8 cellular contexts compared by ENCODE assay signal in the genomic region with DNA sequence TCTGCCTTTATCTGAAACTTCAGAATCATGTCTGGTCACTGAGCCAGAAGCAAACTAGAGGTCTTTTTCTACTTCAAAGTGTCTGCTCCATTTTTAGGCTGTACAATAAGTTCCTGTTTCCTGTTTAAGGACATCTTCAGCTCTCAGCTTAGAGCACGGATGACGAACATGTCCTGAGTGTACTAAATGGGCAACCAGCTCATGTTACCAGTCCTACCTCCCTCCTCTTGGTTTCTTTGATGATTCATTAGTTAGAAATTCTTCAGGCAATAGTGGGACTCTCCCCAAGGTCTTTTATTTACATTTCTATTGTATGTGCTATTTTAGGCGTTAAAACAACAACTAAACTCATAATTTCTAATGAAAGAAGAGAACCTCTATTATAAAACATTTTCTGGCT. TPM values are rescaled to one million over a fixed set of nuclear protein-coding genes. Genes with fewer than 3 reads are reported as not detected.
DNase-seq lines count a peak whose midpoint lies in the region; ATAC-seq and TF ChIP-seq lines count a peak whose summit lies in the region.

No MANE protein-coding gene starts in this region.

- H3K18ac ChIP-seq in trophoblast cell (ENCODE audit: low read length) = no peak overlapping the region

- H3K9me3 ChIP-seq in trophoblast cell (ENCODE audit: insufficient read depth, low read depth, low read length) = no peaks in the 10 kb centered on the region
- H3K9me3 ChIP-seq in CD4-positive, alpha-beta T cell (ENCODE audit: control insufficient read depth, low read length) = no peaks in the 10 kb centered on the region

- no peaks in the 10 kb centered on the region for H3K79me2 ChIP-seq in trophoblast cell (ENCODE audit: control insufficient read depth, insufficient read depth, low read length, poor library complexity)

- peaks cover 19% of the 10 kb centered on the region for H3K4me1 Mint-ChIP-seq in chondrocyte (ENCODE audit: low read depth)
- no peaks in the 10 kb centered on the region for H3K4me1 Mint-ChIP-seq in CD4-positive, alpha-beta T cell (ENCODE audit: low read depth)

- no peak for ATAC-seq in CD4-positive, alpha-beta T cell (ENCODE audit: poor library complexity)

- no peak overlapping the region for H3K4ac ChIP-seq in trophoblast cell (ENCODE audit: low read depth, low read length)

- H3K27ac Mint-ChIP-seq in chondrocyte (ENCODE audit: unreplicated experiment) = peak overlapping the region; percentile 89
- H3K27ac Mint-ChIP-seq in CD4-positive, alpha-beta T cell = no peak overlapping the region

- no peak overlapping the region for H4K91ac ChIP-seq in trophoblast cell (ENCODE audit: low read depth, low read length)

- no peak overlapping the region for H3K27ac ChIP-seq in trophoblast cell (ENCODE audit: low read depth, low read length)
- no peak overlapping the region for H3K27ac ChIP-seq in CD4-positive, alpha-beta T cell (ENCODE audit: low read depth, low read length)

- no CpG with 5 or more reads among the region's 3 CpGs for WGBS in trophoblast cell (ENCODE audit: extremely low coverage, insufficient coverage, insufficient read length)

- H3K79me1 ChIP-seq in trophoblast cell (ENCODE audit: low read length) = no peaks in the 10 kb centered on the region

- H3K9me3 Mint-ChIP-seq in chondrocyte (ENCODE audit: low read depth) = peaks cover 22% of the 10 kb centered on the region
- no peaks in the 10 kb centered on the region for H3K9me3 Mint-ChIP-seq in CD4-positive, alpha-beta T cell

- H4K12ac ChIP-seq in trophoblast cell (ENCODE audit: low read depth, low read length) = no peak overlapping the region

- H3K14ac ChIP-seq in trophoblast cell (ENCODE audit: low read length) = no peak overlapping the region

- H3K4me2 ChIP-seq in trophoblast cell (ENCODE audit: low read length) = no peak overlapping the region

- no peak overlapping the region for H2BK120ac ChIP-seq in trophoblast cell (ENCODE audit: insufficient read depth, low read length, poor library complexity)

- POLR2A ChIA-PET in CD4-positive, alpha-beta T cell (lab: Charles Lee) = no interaction called here

- no peak overlapping the region for H2AK5ac ChIP-seq in trophoblast cell (ENCODE audit: low read length)

- H2AFZ ChIP-seq in trophoblast cell (ENCODE audit: insufficient read depth, low read length, poor library complexity) = no peak overlapping the region

- H3K23ac ChIP-seq in trophoblast cell (ENCODE audit: low read length) = no peak overlapping the region

- no peak overlapping the region for H3K9ac ChIP-seq in trophoblast cell (ENCODE audit: low read length)

- no peak overlapping the region for H4K8ac ChIP-seq in trophoblast cell (ENCODE audit: low read depth, low read length)

- H3K36me3 Mint-ChIP-seq in chondrocyte (ENCODE audit: low read depth) = peaks cover 7% of the 10 kb centered on the region
- no peaks in the 10 kb centered on the region for H3K36me3 Mint-ChIP-seq in CD4-positive, alpha-beta T cell (ENCODE audit: low read depth)

- DNase-seq in GM04503 (ENCODE audit: low read depth) (peak; percentile 93), M059J (ENCODE audit: low read depth) (peak; percentile 96), chondrocyte (ENCODE audit: low spot score) (no peak), trophoblast cell (peak; percentile 29 to 58), NCI-H774 (lab: John Stamatoyannopoulos, UW) (no peak), pons (ENCODE audit: low spot score) (no peak), NCI-H1092 treated with DMSO at 0.1 percent for 48 hours (lab: John Stamatoyannopoulos, UW) (no peak)
- no peak for DNase-seq in CD4-positive, alpha-beta T cell

- intact Hi-C loops in CD4-positive, alpha-beta T cell (cut with DNase I, micrococcal nuclease) = no loop called here

- H3K4me3 Mint-ChIP-seq in chondrocyte (ENCODE audit: unreplicated experiment) = peak overlapping the region; percentile 28
- no peak overlapping the region for H3K4me3 Mint-ChIP-seq in CD4-positive, alpha-beta T cell

- H3K4me1 ChIP-seq in trophoblast cell (ENCODE audit: control insufficient read depth in 1 of 2, insufficient read depth in 2 of 2, low read length in 2 of 2) = peaks cover 0 to 4% of the 10 kb centered on the region in 2 experiments

- H3K4me3 ChIP-seq in trophoblast cell (ENCODE audit: low read depth, low read length) = no peak overlapping the region

- H2BK12ac ChIP-seq in trophoblast cell (ENCODE audit: low read length) = no peak overlapping the region

- H3K27me3 ChIP-seq in trophoblast cell (ENCODE audit: insufficient read depth, low read length) = no peaks in the 10 kb centered on the region
- H3K27me3 ChIP-seq in CD4-positive, alpha-beta T cell (ENCODE audit: control insufficient read depth, insufficient read depth, low read length) = peaks cover 5% of the 10 kb centered on the region

- no peak for TF ChIP-seq CTCF in chondrocyte (IDR thresholded peaks at IDR 0.05)
- TF ChIP-seq CTCF in CD4-positive, alpha-beta T cell (IDR thresholded peaks at IDR 0.05) = no peak

- no peaks in the 10 kb centered on the region for H3K36me3 ChIP-seq in trophoblast cell (ENCODE audit: control insufficient read depth in 1 of 2, insufficient read depth in 2 of 2, low read length in 2 of 2)

- H3K27me3 Mint-ChIP-seq in chondrocyte (ENCODE audit: low read depth) = no peaks in the 10 kb centered on the region
- H3K27me3 Mint-ChIP-seq in CD4-positive, alpha-beta T cell = peaks cover 46% of the 10 kb centered on the region

- CTCF ChIA-PET in CD4-positive, alpha-beta T cell (lab: Charles Lee) = no interaction called here

- H2BK5ac ChIP-seq in trophoblast cell (ENCODE audit: low read depth, low read length, poor library complexity) = no peak overlapping the region

RNA-seq across cellular contexts. Expression of gene ENPEP, which starts 58.0 kb away (rescaled TPM):
- 0.15 and 0.17 TPM in 2 replicates for total RNA-seq in M059J (2014; rRNA removed; shearing (Covaris generic))
- total RNA-seq in chondrocyte = 0.63 to 2.2 TPM (median 0.72 TPM) in 3 replicates
- polyA plus RNA-seq in trophoblast cell (2013) = 20.1 and 20.5 TPM in 2 replicates
- not detected for total RNA-seq in CD4-positive, alpha-beta T cell

Comparison
In these comparisons a context has a peak if more than half of its experiments do, and no peak if none do; other contexts are left out.
1. DNase-seq: peak in GM04503 (single experiment), M059J (single experiment) and trophoblast cell (2 of 2); none in chondrocyte (single experiment), NCI-H774 (single experiment), CD4-positive, alpha-beta T cell (0 of 10), pons (single experiment) and NCI-H1092 treated with DMSO at 0.1 percent for 48 hours (single experiment).